Comparison of ENCODE assay signal across 9 cellular contexts in genomic region chr17:28900986-28901726, GRCh38. TPM values are rescaled to one million over a fixed set of nuclear protein-coding genes. Genes with fewer than 3 reads are reported as not detected.
DNase-seq lines count a peak whose midpoint lies in the region; ATAC-seq and TF ChIP-seq lines count a peak whose summit lies in the region.
"Had no signal": no experiment of that assay in that cellular context is flagged by ENCODE, and none has a peak within 500 bp of the region (broad histone marks: within the 10 kb centered on the region; RNA-seq: fewer than 3 reads in every experiment).

No MANE protein-coding gene starts in this region.

- peak overlapping the region; percentile 90 for H3K27ac Mint-ChIP-seq in CD8-positive, alpha-beta T cell

- no peak overlapping the region for H2AFZ ChIP-seq in OCI-LY7 (ENCODE audit: low read length)

- H3K4me2 ChIP-seq in OCI-LY7 (ENCODE audit: low read length), result peak overlapping the region; percentile 90

- H3K27me3 ChIP-seq in CD8-positive, alpha-beta T cell (ENCODE audit: insufficient read depth, low read length), result no peaks in the 10 kb centered on the region

- no peaks in the 10 kb centered on the region for H3K9me2 ChIP-seq in OCI-LY7 (ENCODE audit: insufficient read depth, low read length)

- H3K4me1 Mint-ChIP-seq in CD8-positive, alpha-beta T cell (ENCODE audit: low read depth), result peaks cover 42% of the 10 kb centered on the region

- no peak overlapping the region for H3K4me3 ChIP-seq in CD8-positive, alpha-beta T cell (ENCODE audit: low read depth, low read length)
- peak overlapping the region; percentile 77 for H3K4me3 ChIP-seq in OCI-LY7 (ENCODE audit: low read depth, low read length, poor library complexity, severe bottlenecking)

- H3K36me3 ChIP-seq in CD8-positive, alpha-beta T cell (ENCODE audit: insufficient read depth, low read length), result no peaks in the 10 kb centered on the region
- peaks cover 31% of the 10 kb centered on the region for H3K36me3 ChIP-seq in OCI-LY7 (ENCODE audit: insufficient read depth, low read length)

- H3K79me2 ChIP-seq in OCI-LY7 (ENCODE audit: insufficient read depth, low read depth, low read length), result peaks cover 25% of the 10 kb centered on the region

- CTCF ChIA-PET in CD8-positive, alpha-beta T cell (lab: Charles Lee), result interaction anchor here (0.8 to 11.1 kb wide), 11 partner anchors 10 to 181 kb away, joined by 3 to 95 read pairs (median 8); partner anchors contain the start of genes FAM222B, PHF12, RPL23A and TLCD1
- CTCF ChIA-PET in OCI-LY7 (lab: Charles Lee; ENCODE audit: unreplicated experiment), result interaction anchor here (1.1 to 1.6 kb wide), 2 partner anchors 9 to 173 kb away, joined by 3 to 5 read pairs; partner anchors contain the start of gene NEK8

- POLR2A ChIA-PET in CD8-positive, alpha-beta T cell (lab: Charles Lee), result interaction anchor here (1.0 to 2.2 kb wide), 4 partner anchors 30 to 181 kb away, joined by 4 to 12 read pairs (median 8); partner anchors contain the start of gene RPL23A
- POLR2A ChIA-PET in OCI-LY7 (lab: Charles Lee), result interaction anchor here (1.0 kb wide), 1 partner anchor 50 kb away, joined by 3 read pairs; the partner anchor contains the start of gene PHF12

- H3K27me3 Mint-ChIP-seq in CD8-positive, alpha-beta T cell (ENCODE audit: low read depth), result no peaks in the 10 kb centered on the region

- H3K4me3 Mint-ChIP-seq in CD8-positive, alpha-beta T cell, result peak overlapping the region; percentile 93

- peaks cover 40% of the 10 kb centered on the region for H3K36me3 Mint-ChIP-seq in CD8-positive, alpha-beta T cell

- no peak for ATAC-seq in CD8-positive, alpha-beta T cell
- ATAC-seq in HG02885 (IDR thresholded peaks at IDR 0.05; ENCODE audit: poor library complexity, unreplicated experiment) (no peak), HG03108 (IDR thresholded peaks at IDR 0.05; ENCODE audit: unreplicated experiment) (no peak), left colon (no peak)

- no peak for TF ChIP-seq CTCF in CD8-positive, alpha-beta T cell (IDR thresholded peaks at IDR 0.05)
- no peak for TF ChIP-seq CTCF in OCI-LY7 (conservative IDR thresholded peaks at IDR 0.05; ENCODE audit: low read length)

- intact Hi-C loops in CD8-positive, alpha-beta T cell (cut with DNase I, micrococcal nuclease), result loop anchor here (5.0 kb wide), 1 partner anchor 254 kb away; the partner anchor contains the start of gene BLTP2 (in 2 of the 2)
- intact Hi-C loops in OCI-LY7 (cut with micrococcal nuclease; ENCODE audit: unreplicated experiment), result no loop called here
- intact Hi-C loops in left colon (cut with DNase I, micrococcal nuclease), result no loop called here

- no peaks in the 10 kb centered on the region for H3K9me3 Mint-ChIP-seq in CD8-positive, alpha-beta T cell

- no peaks in the 10 kb centered on the region for H4K20me1 ChIP-seq in OCI-LY7 (ENCODE audit: insufficient read depth, low read length)

- peaks cover 37% of the 10 kb centered on the region for H3K4me1 ChIP-seq in CD8-positive, alpha-beta T cell (ENCODE audit: insufficient read depth, low read length)
- H3K4me1 ChIP-seq in OCI-LY7 (ENCODE audit: insufficient read depth, low read length, poor library complexity, severe bottlenecking), result peaks cover 35% of the 10 kb centered on the region

- H3K27ac ChIP-seq in CD8-positive, alpha-beta T cell (ENCODE audit: low read depth, low read length), result no peak overlapping the region
- peak overlapping the region; percentile 80 for H3K27ac ChIP-seq in OCI-LY7 (ENCODE audit: low read depth, low read length, poor library complexity, severe bottlenecking)
- H3K27ac ChIP-seq: coronary artery had no signal

- no peak for DNase-seq in CD8-positive, alpha-beta T cell
- peak; percentile 48 for DNase-seq in OCI-LY7 (ENCODE audit: low spot score)
- DNase-seq in islet precursor cell, result peak; percentile 51
- DNase-seq in left colon, result no peak
- DNase-seq: activated CD4-positive, CD25-positive, alpha-beta regulatory T cell; NCI-H69 had no signal

- no TSS peak for BruUV-seq in OCI-LY7 (replicated peaks; lab: Mats Ljungman, UMichigan)

- no peaks in the 10 kb centered on the region for H3K9me3 ChIP-seq in CD8-positive, alpha-beta T cell (ENCODE audit: low read length)
- no peaks in the 10 kb centered on the region for H3K9me3 ChIP-seq in OCI-LY7 (ENCODE audit: low read length)

RNA-seq across cellular contexts. Expression of gene DHRS13, which starts 1.7 kb away (rescaled TPM):
- total RNA-seq in CD8-positive, alpha-beta T cell, result 10 to 100 TPM; 27.3 to 30.9 TPM
- total RNA-seq in OCI-LY7 (2014; rRNA removed; shearing (Covaris generic)), result 27.1 and 28.4 TPM in 2 replicates
- total RNA-seq in OCI-LY7 (2022), result 27.2 and 29.2 TPM in 2 replicates
- 1 to 10 TPM; 6.3 to 7.5 TPM for total RNA-seq in left colon

RNA-seq across cellular contexts. Expression of gene FLOT2, which starts 3.6 kb away (rescaled TPM):
- total RNA-seq in CD8-positive, alpha-beta T cell, result 10 to 100 TPM; 69.7 to 71.6 TPM
- 43.5 and 46.5 TPM in 2 replicates for total RNA-seq in OCI-LY7 (2014; rRNA removed; shearing (Covaris generic))
- total RNA-seq in OCI-LY7 (2022) (110 and 122 TPM in 2 replicates), left colon (10 to 100 TPM; 82.4 to 91.5 TPM)

RNA-seq across cellular contexts. Expression of gene ERAL1, which starts 46.3 kb away (rescaled TPM):
- total RNA-seq in CD8-positive, alpha-beta T cell, result 10 to 100 TPM; 20.0 to 21.2 TPM
- 25.0 and 30.8 TPM in 2 replicates for total RNA-seq in OCI-LY7 (2014; rRNA removed; shearing (Covaris generic))
- 58.0 and 62.1 TPM in 2 replicates for total RNA-seq in OCI-LY7 (2022)
- total RNA-seq in left colon, result 10 to 100 TPM; 30.8 to 33.9 TPM

RNA-seq across cellular contexts. Expression of gene PHF12, which starts 50.2 kb away (rescaled TPM):
- total RNA-seq in CD8-positive, alpha-beta T cell, result 100 to 1,000 TPM; 294 to 297 TPM
- total RNA-seq in OCI-LY7 (2014; rRNA removed; shearing (Covaris generic)), result 40.6 and 43.2 TPM in 2 replicates
- total RNA-seq in OCI-LY7 (2022), result 62.5 and 66.7 TPM in 2 replicates
- 10 to 100 TPM; 33.1 to 42.3 TPM for total RNA-seq in left colon

RNA-seq across cellular contexts. Expression of gene FAM222B, which starts 58.6 kb away (rescaled TPM):
- 10 to 100 TPM; 20.2 to 20.6 TPM for total RNA-seq in CD8-positive, alpha-beta T cell
- 4.0 and 4.6 TPM in 2 replicates for total RNA-seq in OCI-LY7 (2014; rRNA removed; shearing (Covaris generic))
- total RNA-seq in OCI-LY7 (2022) (15.2 and 19.7 TPM in 2 replicates), left colon (10 to 100 TPM; 28.9 to 33.0 TPM)

Comparison
In these comparisons a context has a peak if more than half of its experiments do, and no peak if none do; other contexts are left out.
1. DNase-seq: peak in OCI-LY7 (single experiment) and islet precursor cell (single experiment); none in CD8-positive, alpha-beta T cell (0 of 7) and left colon (0 of 2).
2. intact Hi-C loops: an anchor here in CD8-positive, alpha-beta T cell (5.0 kb wide); none called in OCI-LY7 and left colon.